Comparison of ENCODE assay signal across 2 cellular contexts in genomic region chr2:219272995-219273394, GRCh38.
TF ChIP-seq lines count a peak whose summit lies in the region.

No MANE protein-coding gene starts in this region.

TF ChIP-seq in HCT116, 20 proteins besides CTCF, POLR2A, EP300 and RAD21:
- no peak for TF ChIP-seq POLR2AphosphoS5 (IDR thresholded peaks at IDR 0.05; ENCODE audit: low read depth, low read length)
- no peak for TF ChIP-seq EGR1 (IDR thresholded peaks at IDR 0.05; ENCODE audit: low read depth)
- no peak for TF ChIP-seq ATF3 (IDR thresholded peaks at IDR 0.05)
- TF ChIP-seq EZH2 (IDR thresholded peaks at IDR 0.05) = no peak
- no peak for TF ChIP-seq MAX (IDR thresholded peaks at IDR 0.05)
- TF ChIP-seq JUND (IDR thresholded peaks at IDR 0.05) = no peak
- no peak for TF ChIP-seq FOSL1 (IDR thresholded peaks at IDR 0.05; ENCODE audit: low read depth)
- TF ChIP-seq REST (IDR thresholded peaks at IDR 0.05; ENCODE audit: low read depth) = no peak
- TF ChIP-seq EZH2phosphoT487 (IDR thresholded peaks at IDR 0.05; ENCODE audit: borderline replicate concordance) = no peak
- no peak for TF ChIP-seq SIN3A (IDR thresholded peaks at IDR 0.05; ENCODE audit: low read depth)
- TF ChIP-seq CEBPB (IDR thresholded peaks at IDR 0.05; ENCODE audit: low read depth) = no peak
- no peak for TF ChIP-seq SRF (IDR thresholded peaks at IDR 0.05; ENCODE audit: low read depth)
- TF ChIP-seq ZFX (IDR thresholded peaks at IDR 0.05) = no peak
- TF ChIP-seq CBX3 (IDR thresholded peaks at IDR 0.05; ENCODE audit: low read depth) = no peak
- TF ChIP-seq SP1 (IDR thresholded peaks at IDR 0.05; ENCODE audit: low read depth) = no peak
- TF ChIP-seq TCF7L2 (IDR thresholded peaks at IDR 0.05; ENCODE audit: borderline replicate concordance, extremely low read depth, insufficient read depth, insufficient read length) = no peak
- TF ChIP-seq YY1 (IDR thresholded peaks at IDR 0.05; ENCODE audit: extremely low read depth, insufficient replicate concordance, low read depth, low read length) = no peak

TF ChIP-seq in K562, 482 proteins besides CTCF, POLR2A, EP300 and RAD21:
- peak; percentile 64 for TF ChIP-seq ATF3 (IDR thresholded peaks at IDR 0.05)
- TF ChIP-seq ATF3 (CRISPR knock-in tag; conservative IDR thresholded peaks at IDR 0.05) = no peak
- no peak for TF ChIP-seq RAD51 (IDR thresholded peaks at IDR 0.05; ENCODE audit: borderline replicate concordance, low read depth)
- no peak for TF ChIP-seq ZNF282 (CRISPR knock-in tag; IDR thresholded peaks at IDR 0.05)
- TF ChIP-seq CBFA2T2 (conservative IDR thresholded peaks at IDR 0.05) = peak; percentile 32; the same call in 1 of the 2 replicates
- peak; percentile 59 for TF ChIP-seq CBFA2T3 (IDR thresholded peaks at IDR 0.05)
- peak; percentile 26; the same call in 1 of the 2 replicates for TF ChIP-seq ARID1B (IDR thresholded peaks at IDR 0.05)
- peak; percentile 27 to 48; a peak in 1 of 4 replicates for TF ChIP-seq KDM1A (IDR thresholded peaks at IDR 0.05)
- TF ChIP-seq E2F6 (IDR thresholded peaks at IDR 0.05; ENCODE audit: borderline replicate concordance in 1 of 2, extremely low read depth in 1 of 2, insufficient read depth in 1 of 2, insufficient read length in 1 of 2, low read depth in 1 of 2, low read length in 1 of 2, poor library complexity in 1 of 2, severe bottlenecking in 1 of 2) = no peak
- TF ChIP-seq JUND (IDR thresholded peaks at IDR 0.05; ENCODE audit: borderline replicate concordance, low read depth, low read length) = 0 out of 2 replicates have a peak, but pooled peaks have one; percentile 18
- TF ChIP-seq JUND (tag; IDR thresholded peaks at IDR 0.05; ENCODE audit: borderline replicate concordance, low read depth, low read length) = no peak
- TF ChIP-seq TBL1XR1 (IDR thresholded peaks at IDR 0.05; ENCODE audit: low read length in 2 of 2) = no peak
- TF ChIP-seq DPF2 (IDR thresholded peaks at IDR 0.05) = 0 out of 2 replicates have a peak, but pooled peaks have one; percentile 18
- TF ChIP-seq FOSL1 (tag; conservative IDR thresholded peaks at IDR 0.05) = peak; percentile 33; the same call in 1 of the 2 replicates
- TF ChIP-seq ZBTB8A (IDR thresholded peaks at IDR 0.05; ENCODE audit: partially characterized antibody) = no peak
TF ChIP-seq in K562: peak in this region for 8.
